In the genomic region with DNA sequence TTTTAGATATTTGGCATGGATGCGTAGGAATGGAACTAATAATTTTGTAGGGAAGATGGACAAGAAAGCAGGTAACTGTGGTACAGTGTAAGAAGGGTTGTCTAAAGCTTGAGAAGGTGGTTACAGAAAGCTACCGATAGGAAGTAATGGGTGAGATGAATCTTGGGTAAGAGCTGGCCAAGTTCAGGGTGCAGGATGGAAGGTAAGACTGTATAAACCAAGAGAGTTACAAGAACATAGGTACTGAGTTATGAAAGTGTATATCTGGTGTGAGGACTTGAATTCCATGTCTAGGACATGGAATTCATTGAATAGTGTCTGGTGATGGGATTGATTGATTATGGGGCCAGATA, we compare ENCODE assay signal across 11 cellular contexts. TPM values are rescaled to one million over a fixed set of nuclear protein-coding genes. Genes with fewer than 3 reads are reported as not detected.
DNase-seq lines count a peak whose midpoint lies in the region; ATAC-seq and TF ChIP-seq lines count a peak whose summit lies in the region.
"Had no signal": no experiment of that assay in that cellular context is flagged by ENCODE, and none has a peak within 500 bp of the region (broad histone marks: within the 10 kb centered on the region; RNA-seq: fewer than 3 reads in every experiment).

No MANE protein-coding gene starts in this region.

- peaks cover 40% of the 10 kb centered on the region for H3K4me1 Mint-ChIP-seq in activated naive CD8-positive, alpha-beta T cell (ENCODE audit: low read depth)

- peaks cover 19% of the 10 kb centered on the region for H3K4me1 ChIP-seq in BLaER1
- no peaks in the 10 kb centered on the region; the same call in 1 of the 2 replicates for H3K4me1 ChIP-seq in GM23248 (ENCODE audit: insufficient read depth)
- H3K4me1 ChIP-seq in mucosa of stomach (ENCODE audit: control insufficient read depth, insufficient read depth, low read length), result peaks cover 13% of the 10 kb centered on the region

- in situ Hi-C loops in GM23248 (cut with MboI), result no loop called here

- peaks cover 41% of the 10 kb centered on the region for H3K79me2 ChIP-seq in GM23248 (ENCODE audit: insufficient read depth)

- H3K4me3 Mint-ChIP-seq in activated naive CD8-positive, alpha-beta T cell, result peak overlapping the region; percentile 86

- no peaks in the 10 kb centered on the region for H3K36me3 ChIP-seq in BLaER1
- H3K36me3 ChIP-seq in GM23248 (ENCODE audit: low read depth), result no peaks in the 10 kb centered on the region
- no peaks in the 10 kb centered on the region for H3K36me3 ChIP-seq in mucosa of stomach (ENCODE audit: control insufficient read depth, insufficient read depth, low read length)
- H3K36me3 ChIP-seq: thyroid gland had no signal

- ATAC-seq in GM18505 (IDR thresholded peaks at IDR 0.05; ENCODE audit: unreplicated experiment) (no peak), GM21576 (IDR thresholded peaks at IDR 0.05; ENCODE audit: unreplicated experiment) (no peak)
- ATAC-seq: heart left ventricle had no signal

- no peaks in the 10 kb centered on the region; the same call in 1 of the 2 replicates for H4K20me1 ChIP-seq in BLaER1
- H4K20me1 ChIP-seq in GM23248 (ENCODE audit: insufficient read depth), result no peaks in the 10 kb centered on the region

- H3K4me2 ChIP-seq in BLaER1 (peak overlapping the region; percentile 73), GM23248 (ENCODE audit: unreplicated experiment) (peak overlapping the region; percentile 100)

- 96 to 98% methylated on average over 2 of the region's 2 CpGs for whole genome bisulfite sequencing in GM23248 (ENCODE audit: low coverage in 1 of 2, low lambda C conversion rate in 2 of 2, missing lambda C conversion rate in 2 of 2), 2 experiments

- H2AFZ ChIP-seq in GM23248, result no peak overlapping the region

- H3K9ac ChIP-seq in BLaER1 (no peak overlapping the region), GM23248 (no peak overlapping the region), mucosa of stomach (ENCODE audit: low read length) (no peak overlapping the region)

- H3K9me3 ChIP-seq in BLaER1 (peaks cover 16% of the 10 kb centered on the region), GM23248 (ENCODE audit: low read depth) (no peaks in the 10 kb centered on the region), mucosa of stomach (ENCODE audit: control insufficient read depth, low read length) (no peaks in the 10 kb centered on the region)
- H3K9me3 ChIP-seq: heart left ventricle, thyroid gland had no signal

- TF ChIP-seq POLR2A in GM18505 (IDR thresholded peaks at IDR 0.05; ENCODE audit: borderline replicate concordance, extremely low read depth, insufficient read depth, insufficient read length), result no peak

- no peak overlapping the region for H3K4me3 ChIP-seq in BLaER1
- H3K4me3 ChIP-seq in GM23248, result 0 out of 2 replicates have a peak overlapping the region, but pooled peaks have one; percentile 89
- peak overlapping the region; percentile 12 for H3K4me3 ChIP-seq in mucosa of stomach (ENCODE audit: low read length)

- peaks cover 7% of the 10 kb centered on the region; the same call in 1 of the 2 replicates for H3K27me3 ChIP-seq in BLaER1
- no peaks in the 10 kb centered on the region for H3K27me3 ChIP-seq in GM23248 (replicated peaks; ENCODE audit: insufficient read depth)
- no peaks in the 10 kb centered on the region for H3K27me3 ChIP-seq in mucosa of stomach (ENCODE audit: control insufficient read depth, insufficient read depth, low read length)
- H3K27me3 ChIP-seq: heart left ventricle, thyroid gland had no signal

- H3K27ac ChIP-seq in BLaER1, result no peak overlapping the region
- no peak overlapping the region for H3K27ac ChIP-seq in GM23248

- peak overlapping the region; percentile 97 for H3K27ac Mint-ChIP-seq in activated naive CD8-positive, alpha-beta T cell

- peaks cover 10% of the 10 kb centered on the region for H3K36me3 Mint-ChIP-seq in activated naive CD8-positive, alpha-beta T cell

- H3K9me3 Mint-ChIP-seq in activated naive CD8-positive, alpha-beta T cell (ENCODE audit: low read depth), result no peaks in the 10 kb centered on the region

- H3F3A ChIP-seq in GM23248 (ENCODE audit: insufficient read depth), result no peaks in the 10 kb centered on the region

- no peaks in the 10 kb centered on the region for H3K9me2 ChIP-seq in GM23248 (ENCODE audit: insufficient read depth)

- no peak for DNase-seq in GM23248
- DNase-seq in GM19240 (ENCODE audit: insufficient read length, low spot score), result no peak
- DNase-seq in NCI-H526 (lab: John Stamatoyannopoulos, UW), result no peak
- DNase-seq: heart left ventricle; stimulated activated CD4-positive, alpha-beta T cell treated with anti-CD3 and anti-CD28 coated beads, Interleukin-1b, Interleukin-23, amount 100 ng/mL, for 48 hours had no signal

- H3K27me3 Mint-ChIP-seq in activated naive CD8-positive, alpha-beta T cell, result no peaks in the 10 kb centered on the region

RNA-seq across cellular contexts. Expression of gene MCCC2, which starts 1.4 kb away (rescaled TPM):
- total RNA-seq in GM23248 (2014; rRNA removed; shearing (Covaris generic)), result 11.6 and 23.9 TPM in 2 replicates
- 17.8 and 18.5 TPM in 2 replicates for polyA plus RNA-seq in GM23248 (2016; fragmentation: Nextera tagmentation; extraction: Ambion mirVana)
